ENCODE assay signal across 18 cellular contexts in genomic region chr12:51636581-51636980, GRCh38. TPM values are rescaled to one million over a fixed set of nuclear protein-coding genes. Genes with fewer than 3 reads are reported as not detected.
DNase-seq lines count a peak whose midpoint lies in the region; ATAC-seq and TF ChIP-seq lines count a peak whose summit lies in the region.
"Had no signal": no experiment of that assay in that cellular context is flagged by ENCODE, and none has a peak within 500 bp of the region (broad histone marks: within the 10 kb centered on the region; RNA-seq: fewer than 3 reads in every experiment).

No MANE protein-coding gene starts in this region.

- H2AFZ ChIP-seq in Karpas-422 (ENCODE audit: low read length): no peak overlapping the region

- H3K9ac ChIP-seq in Karpas-422 (ENCODE audit: low read length): no peak overlapping the region

- no peaks in the 10 kb centered on the region for H3K79me2 ChIP-seq in Karpas-422 (ENCODE audit: low read length)

- H3K27me3 ChIP-seq in Karpas-422 (ENCODE audit: low read length): no peaks in the 10 kb centered on the region

- H3K4me1 ChIP-seq in Karpas-422 (ENCODE audit: low read length): no peaks in the 10 kb centered on the region

- H4K20me1 ChIP-seq in Karpas-422 (ENCODE audit: insufficient read depth, low read depth, low read length): 0 out of 2 replicates have a peak, but pooled peaks cover 4% of the 10 kb centered on the region

- no peak overlapping the region for H3K4me2 ChIP-seq in Karpas-422 (ENCODE audit: low read depth, low read length, poor library complexity, severe bottlenecking)

- no peaks in the 10 kb centered on the region for H3K9me2 ChIP-seq in Karpas-422 (replicated peaks; ENCODE audit: insufficient read depth, low read length)

- CTCF ChIA-PET in RWPE1 (lab: Yijun Ruan, JAX): no interaction called here

- no peak overlapping the region for H3K4me3 ChIP-seq in AG09309 (ENCODE audit: control insufficient read depth, low read depth, low read length)
- H3K4me3 ChIP-seq in fibroblast of mammary gland (ENCODE audit: control insufficient read depth, low read depth, low read length): no peak overlapping the region
- no peak overlapping the region for H3K4me3 ChIP-seq in Karpas-422 (ENCODE audit: low read length)

- ATAC-seq in HG03432 (IDR thresholded peaks at IDR 0.05; ENCODE audit: unreplicated experiment): no peak
- ATAC-seq: activated CD8-positive, alpha-beta T cell treated with anti-CD3 and anti-CD28 coated beads, Interleukin-2, amount 10 ng/mL, durations not matched to agents 7 days and 5 days; CD8-positive, alpha-beta T cell; HCT116; left colon; stimulated activated naive CD8-positive, alpha-beta T cell treated with anti-CD3 and anti-CD28 coated beads, Interleukin-15, amount 100 ng/mL, for 72 hours had no signal

- H3K9me3 ChIP-seq in Karpas-422 (ENCODE audit: low read length): no peaks in the 10 kb centered on the region
- H3K9me3 ChIP-seq: neutrophil had no signal

- H3K36me3 ChIP-seq in Karpas-422 (ENCODE audit: insufficient read depth, low read length): no peaks in the 10 kb centered on the region
- H3K36me3 ChIP-seq: neutrophil had no signal

- TF ChIP-seq CTCF in AG09309 (IDR thresholded peaks at IDR 0.05; ENCODE audit: control insufficient read depth, insufficient read depth, low read depth, low read length, missing control alignments) (no peak), RWPE1 (conservative IDR thresholded peaks at IDR 0.05; ENCODE audit: low read depth) (no peak), fibroblast of mammary gland (conservative IDR thresholded peaks at IDR 0.05; ENCODE audit: control insufficient read depth, insufficient read depth, low read depth, low read length) (no peak)

- POLR2A ChIA-PET in RWPE1 (lab: Yijun Ruan, JAX; ENCODE audit: low non-redundant PET): no interaction called here

- DNase-seq in AG09309 (ENCODE audit: low read depth) (peak; percentile 79), HPDE6-E6E7 (ENCODE audit: extremely low spot score) (peak; percentile 17), RWPE1 (ENCODE audit: low spot score) (peak; percentile 52), fibroblast of mammary gland (ENCODE audit: low read depth) (peak; percentile 22), hepatic stellate cell (ENCODE audit: low spot score) (no peak), Kasumi-1 (lab: John Stamatoyannopoulos, UW) (no peak), Karpas-422 (no peak)
- DNase-seq: activated CD8-positive, alpha-beta T cell treated with anti-CD3 and anti-CD28 coated beads, Interleukin-2, amount 10 ng/mL, durations not matched to agents 7 days and 5 days; activated naive CD8-positive, alpha-beta T cell treated with anti-CD3 and anti-CD28 coated beads, Interleukin-2, amount 10 ng/mL, durations not matched to agents 7 days and 5 days; CD8-positive, alpha-beta T cell; DMS79 treated with DMSO at 0.1 percent for 48 hours; left colon; retina; stimulated activated naive CD8-positive, alpha-beta T cell treated with anti-CD3 and anti-CD28 coated beads, Interleukin-15, amount 100 ng/mL, for 72 hours; SW 1271 had no signal

- H3K27ac ChIP-seq in RWPE1 (no peak overlapping the region), Karpas-422 (ENCODE audit: low read length) (no peak overlapping the region)
- H3K27ac ChIP-seq: neutrophil had no signal

RNA-seq across cellular contexts. Expression of gene SCN8A, which starts 45.5 kb away (rescaled TPM):
- 0.11 and 0.22 TPM in 2 replicates for total RNA-seq in Karpas-422 (2014; rRNA removed; shearing (Covaris generic); ENCODE audit: low replicate concordance)

Comparison
In these comparisons a context has a peak if more than half of its experiments do, and no peak if none do; other contexts are left out.
1. DNase-seq: peak in AG09309 (single experiment), HPDE6-E6E7 (single experiment), RWPE1 (single experiment) and fibroblast of mammary gland (single experiment); none in hepatic stellate cell (single experiment), Kasumi-1 (0 of 2) and Karpas-422 (single experiment).